8 cellular contexts compared by ENCODE assay signal in the genomic region with DNA sequence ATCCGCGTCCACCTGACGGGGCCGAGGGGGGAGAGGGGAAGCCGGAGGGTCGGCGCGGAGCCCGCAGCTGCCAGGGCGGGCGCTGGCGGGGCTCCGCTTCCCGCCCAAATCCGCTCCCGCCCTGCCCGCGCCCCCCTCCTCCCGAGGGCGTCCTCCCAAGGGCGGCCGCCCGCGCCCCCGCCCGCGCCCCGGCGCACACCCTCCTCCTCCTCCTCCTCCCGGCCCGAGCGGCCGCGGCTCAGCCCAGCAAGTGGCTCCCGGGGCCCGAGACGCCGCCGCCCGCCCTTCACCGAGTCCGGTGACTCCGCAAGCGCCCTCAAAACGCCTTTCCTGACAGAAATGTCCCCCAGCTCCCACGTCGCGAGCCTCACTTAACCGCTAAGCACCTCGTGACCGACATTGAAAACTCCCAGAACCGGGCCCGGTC. TPM values are rescaled to one million over a fixed set of nuclear protein-coding genes. Genes with fewer than 3 reads are reported as not detected.
DNase-seq lines count a peak whose midpoint lies in the region; ATAC-seq and TF ChIP-seq lines count a peak whose summit lies in the region.

No MANE protein-coding gene starts in this region.

- no TSS peak for BruUV-seq in OCI-LY7 (replicated peaks; lab: Mats Ljungman, UMichigan)

- H3F3A ChIP-seq in GM23248 (ENCODE audit: insufficient read depth) = peaks cover 34% of the 10 kb centered on the region

- intact Hi-C loops in OCI-LY7 (cut with micrococcal nuclease; ENCODE audit: unreplicated experiment) (loop anchor here (1.0 kb wide), 2 partner anchors 37 to 165 kb away; partner anchors contain the start of genes GALNT7 and SAP30), adrenal gland (cut with DNase I) (loop anchor here in 1 of 2 donors (5.0 kb wide), 1 partner anchor 39 kb away; the partner anchor contains the start of gene SAP30), right cardiac atrium (cut with DNase I) (loop anchor here in 3 of 4 donors (5.0 kb wide), 1 partner anchor 39 kb away; the partner anchor contains the start of gene SAP30 (in 3 of the 3))

- no peaks in the 10 kb centered on the region for H4K20me1 ChIP-seq in GM23248 (ENCODE audit: insufficient read depth)
- H4K20me1 ChIP-seq in OCI-LY7 (ENCODE audit: insufficient read depth, low read length) = peaks cover 31% of the 10 kb centered on the region; the same call in 1 of the 2 replicates

- 1% methylated on average over 19 to 39 of the region's 53 CpGs for WGBS in GM23248 (ENCODE audit: low coverage in 1 of 2, low lambda C conversion rate in 2 of 2, missing lambda C conversion rate in 2 of 2), 2 experiments
- WGBS in adrenal gland, 4 donors = 0% methylated on average over 9 to 53 of the region's 53 CpGs
- under 1% methylated on average over 49 of the region's 53 CpGs for WGBS in right cardiac atrium

- H2AFZ ChIP-seq in GM23248 (peak overlapping the region; percentile 51), OCI-LY7 (ENCODE audit: low read length) (no peak overlapping the region)

- H3K4me3 ChIP-seq in GM23248 (peak overlapping the region; percentile 92), OCI-LY7 (ENCODE audit: low read depth, low read length, poor library complexity, severe bottlenecking) (peak overlapping the region; percentile 99), adrenal gland (peak overlapping the region; percentile 50 to 99 (median 66)), right cardiac atrium (ENCODE audit: low read length) (peak overlapping the region; percentile 91), rectal smooth muscle tissue (ENCODE audit: low read length) (peak overlapping the region; percentile 93)

- H3K79me2 ChIP-seq in GM23248 (ENCODE audit: insufficient read depth) (peaks cover 38% of the 10 kb centered on the region), OCI-LY7 (ENCODE audit: insufficient read depth, low read depth, low read length) (peaks cover 76% of the 10 kb centered on the region)

- peak overlapping the region; percentile 83 for H3K4me2 ChIP-seq in GM23248 (ENCODE audit: unreplicated experiment)
- peak overlapping the region; percentile 94 for H3K4me2 ChIP-seq in OCI-LY7 (ENCODE audit: low read length)

- DNase-seq in COR-L47 (lab: John Stamatoyannopoulos, UW) = peak; percentile 57
- DNase-seq in GM23248 = peak; percentile 74
- DNase-seq in OCI-LY7 (ENCODE audit: low spot score) = peak; percentile 72
- DNase-seq in adrenal gland = peak; percentile 53 to 74 (median 65)
- DNase-seq in right cardiac atrium = peak; percentile 70 to 90 (median 86)

- in situ Hi-C loops in GM23248 (cut with MboI) = no loop called here

- peaks cover 19% of the 10 kb centered on the region for H3K4me1 ChIP-seq in GM23248 (ENCODE audit: insufficient read depth)
- peaks cover 49% of the 10 kb centered on the region for H3K4me1 ChIP-seq in OCI-LY7 (ENCODE audit: insufficient read depth, low read length, poor library complexity, severe bottlenecking)
- peaks cover 0 to 15% of the 10 kb centered on the region in 2 donors for H3K4me1 ChIP-seq in adrenal gland (replicated peaks in 1 of 2)
- no peaks in the 10 kb centered on the region for H3K4me1 ChIP-seq in right cardiac atrium (ENCODE audit: control insufficient read depth, insufficient read depth, low read length)
- peaks cover 4% of the 10 kb centered on the region for H3K4me1 ChIP-seq in rectal smooth muscle tissue (ENCODE audit: control insufficient read depth, insufficient read depth, low read length)

- CTCF ChIA-PET in OCI-LY7 (lab: Charles Lee; ENCODE audit: unreplicated experiment) = interaction anchor here (1.0 to 1.2 kb wide), 2 partner anchors 36 to 39 kb away, joined by 4 to 6 read pairs; no protein-coding TSS in a partner anchor

- peaks cover 30% of the 10 kb centered on the region for H3K36me3 ChIP-seq in GM23248 (ENCODE audit: low read depth)
- H3K36me3 ChIP-seq in OCI-LY7 (ENCODE audit: insufficient read depth, low read length) = peaks cover 54% of the 10 kb centered on the region
- no peaks in the 10 kb centered on the region for H3K36me3 ChIP-seq in adrenal gland (replicated peaks in 1 of 2)
- H3K36me3 ChIP-seq in rectal smooth muscle tissue (ENCODE audit: control insufficient read depth, insufficient read depth, low read length) = peaks cover 6% of the 10 kb centered on the region

- peak; percentile 72 to 79 for ATAC-seq in right cardiac atrium
- no peak for ATAC-seq in HG03095 (IDR thresholded peaks at IDR 0.05; ENCODE audit: unreplicated experiment)
- no peak for ATAC-seq in GM18519 (IDR thresholded peaks at IDR 0.05; ENCODE audit: low FRiP score, unreplicated experiment)

- POLR2A ChIA-PET in OCI-LY7 (lab: Charles Lee) = interaction anchor here (0.6 to 14.1 kb wide), 6 partner anchors 12 to 166 kb away, joined by 3 to 336 read pairs (median 19); partner anchors contain the start of genes GALNT7 and SAP30

- TF ChIP-seq POLR2A in adrenal gland (IDR thresholded peaks at IDR 0.05) = no peak

- peak overlapping the region; percentile 99 for H3K27ac ChIP-seq in GM23248
- peak overlapping the region; percentile 92 for H3K27ac ChIP-seq in OCI-LY7 (ENCODE audit: low read depth, low read length, poor library complexity, severe bottlenecking)
- H3K27ac ChIP-seq in adrenal gland = peak overlapping the region; percentile 94 to 100 (median 96)
- peak overlapping the region; percentile 100 for H3K27ac ChIP-seq in right cardiac atrium (ENCODE audit: low read length)
- peak overlapping the region; percentile 100 for H3K27ac ChIP-seq in rectal smooth muscle tissue (ENCODE audit: low read depth, low read length)

- H3K9me3 ChIP-seq in GM23248 (ENCODE audit: low read depth) = no peaks in the 10 kb centered on the region
- no peaks in the 10 kb centered on the region for H3K9me3 ChIP-seq in OCI-LY7 (ENCODE audit: low read length)
- H3K9me3 ChIP-seq in adrenal gland (replicated peaks in 1 of 3) = no peaks in the 10 kb centered on the region
- no peaks in the 10 kb centered on the region for H3K9me3 ChIP-seq in right cardiac atrium (ENCODE audit: control insufficient read depth, low read length)

- TF ChIP-seq CTCF in OCI-LY7 (conservative IDR thresholded peaks at IDR 0.05; ENCODE audit: low read length) (no peak), adrenal gland (IDR thresholded peaks at IDR 0.05) (no peak)

- no peaks in the 10 kb centered on the region for H3K27me3 ChIP-seq in GM23248 (replicated peaks; ENCODE audit: insufficient read depth)
- no peaks in the 10 kb centered on the region for H3K27me3 ChIP-seq in adrenal gland
- H3K27me3 ChIP-seq in right cardiac atrium (ENCODE audit: control insufficient read depth, insufficient read depth) = no peaks in the 10 kb centered on the region
- H3K27me3 ChIP-seq in rectal smooth muscle tissue (ENCODE audit: control insufficient read depth, insufficient read depth, low read length) = no peaks in the 10 kb centered on the region

- no peaks in the 10 kb centered on the region for H3K9me2 ChIP-seq in GM23248 (ENCODE audit: insufficient read depth)
- no peaks in the 10 kb centered on the region for H3K9me2 ChIP-seq in OCI-LY7 (ENCODE audit: insufficient read depth, low read length)

- peak overlapping the region; percentile 100 for H3K9ac ChIP-seq in GM23248
- H3K9ac ChIP-seq in rectal smooth muscle tissue (ENCODE audit: low read length) = peak overlapping the region; percentile 97

RNA-seq across cellular contexts. Expression of gene HMGB2, which starts 0.5 kb away (rescaled TPM):
- total RNA-seq in GM23248 (2014; rRNA removed; shearing (Covaris generic)) = 23.8 and 31.1 TPM in 2 replicates
- polyA plus RNA-seq in GM23248 (2016; fragmentation: Nextera tagmentation; extraction: Ambion mirVana) (91.6 and 92.0 TPM in 2 replicates), adrenal gland (10 to 100 TPM; 38.6 to 46.1 (median 42.8) TPM), right cardiac atrium (98.3 TPM)
- total RNA-seq in OCI-LY7 (2014; rRNA removed; shearing (Covaris generic)) = 697 and 1,101 TPM in 2 replicates
- total RNA-seq in OCI-LY7 (2022) (810 and 934 TPM in 2 replicates), adrenal gland (10 to 100 TPM in 7 of 8 donors, 1 to 10 TPM in 1; 7.5 to 25.3 (median 21.8) TPM), right cardiac atrium (10 to 100 TPM; 26.3 to 53.4 (median 44.3) TPM)

RNA-seq across cellular contexts. Expression of gene SAP30, which starts 37.1 kb away (rescaled TPM):
- 4.4 and 5.3 TPM in 2 replicates for total RNA-seq in GM23248 (2014; rRNA removed; shearing (Covaris generic))
- polyA plus RNA-seq in GM23248 (2016; fragmentation: Nextera tagmentation; extraction: Ambion mirVana) = 6.1 and 9.8 TPM in 2 replicates
- total RNA-seq in OCI-LY7 (2014; rRNA removed; shearing (Covaris generic)) = 63.5 and 86.2 TPM in 2 replicates
- 49.3 and 56.0 TPM in 2 replicates for total RNA-seq in OCI-LY7 (2022)
- total RNA-seq in adrenal gland = 10 to 100 TPM; 10.3 to 39.1 (median 16.7) TPM
- polyA plus RNA-seq in adrenal gland = 10 to 100 TPM in 1 of 3 donors, 1 to 10 TPM in 2; 4.4 to 13.9 (median 4.7) TPM
- total RNA-seq in right cardiac atrium = 10 to 100 TPM; 18.8 to 23.7 (median 20.8) TPM
- 20.0 TPM for polyA plus RNA-seq in right cardiac atrium

Comparison
In these comparisons a context has a peak if more than half of its experiments do, and no peak if none do; other contexts are left out.
1. ATAC-seq: peak in right cardiac atrium (2 of 2); none in HG03095 (single experiment) and GM18519 (single experiment).
2. RNA of gene HMGB2, which starts 0.5 kb away (total RNA-seq): 697 to 1,101 TPM in OCI-LY7; 26.3 to 53.4 TPM in right cardiac atrium, 23.8 to 31.1 TPM in GM23248 and 7.5 to 25.3 TPM in adrenal gland; every median in the first group is over 10 times any median in the second.
3. Peak in every context shown above with its lines, with median percentiles within 50 percentile points of each other: DNase-seq, H3K27ac ChIP-seq and H3K4me3 ChIP-seq.